8 cellular contexts compared by ENCODE assay signal in genomic region chr5:38420691-38421395, GRCh38.
DNase-seq lines count a peak whose midpoint lies in the region; ATAC-seq, FAIRE-seq and TF ChIP-seq lines count a peak whose summit lies in the region.

No MANE protein-coding gene starts in this region.

- H2BK20ac ChIP-seq in H1 (ENCODE audit: low read length): 0 out of 2 replicates have a peak overlapping the region, but pooled peaks have one; percentile 32

- in situ Hi-C loops in transverse colon (cut with MboI; ENCODE audit: low pct_ligation_motif_present in 1 of 4, low pct_unique_long_range_greater_than_20kb in 1 of 4, low sequenced_read_pairs in 3 of 4): no loop called here

- H2BK12ac ChIP-seq in H1 (ENCODE audit: low read depth, low read length) (no peak overlapping the region), mesenchymal stem cell (ENCODE audit: low read length in 2 of 2) (peak overlapping the region in 1 of 2 experiments; percentile 23)

- TF ChIP-seq CTCF in A673 (conservative IDR thresholded peaks at IDR 0.05; ENCODE audit: low read depth, low read length) (peak; percentile 89), GM12864 (IDR thresholded peaks at IDR 0.05; ENCODE audit: low read depth, low read length, missing control alignments) (peak; percentile 72), Loucy (conservative IDR thresholded peaks at IDR 0.05; ENCODE audit: low read length) (peak; percentile 90), H1 (IDR thresholded peaks at IDR 0.05; ENCODE audit: control extremely low read depth in 1 of 3, insufficient read depth in 1 of 3, low read depth in 1 of 3, low read length in 3 of 3) (peak; percentile 54 to 83 (median 68)), transverse colon (IDR thresholded peaks at IDR 0.05) (peak; percentile 43 to 61 (median 56))

- H3K4ac ChIP-seq in H1 (replicated peaks; ENCODE audit: insufficient read length, low read depth, low read length) (no peak overlapping the region), mesenchymal stem cell (ENCODE audit: low read depth in 1 of 2, low read length in 2 of 2) (no peak overlapping the region)

- H3K36me3 ChIP-seq in A673 (ENCODE audit: insufficient read depth, low read length, poor library complexity, severe bottlenecking) (no peaks in the 10 kb centered on the region), Loucy (ENCODE audit: insufficient read depth, low read length) (no peaks in the 10 kb centered on the region), SJSA1 (no peaks in the 10 kb centered on the region), H1 (ENCODE audit: control insufficient read depth in 2 of 4, insufficient read depth in 4 of 4, low read length in 3 of 4) (no peaks in the 10 kb centered on the region), mesenchymal stem cell (ENCODE audit: control insufficient read depth in 1 of 2, insufficient read depth in 2 of 2, low read depth in 1 of 2, low read length in 2 of 2) (no peaks in the 10 kb centered on the region), transverse colon (no peaks in the 10 kb centered on the region)

- H3K27me3 ChIP-seq in A673 (replicated peaks; ENCODE audit: insufficient read depth, low read depth, low read length, poor library complexity) (no peaks in the 10 kb centered on the region), Loucy (ENCODE audit: insufficient read depth, low read length, poor library complexity, severe bottlenecking) (no peaks in the 10 kb centered on the region), SJSA1 (replicated peaks) (no peaks in the 10 kb centered on the region; the same call in 1 of the 2 replicates), H1 (replicated peaks in 1 of 4; ENCODE audit: control insufficient read depth in 3 of 4, extremely low read depth in 1 of 4, insufficient read depth in 3 of 4, low read length in 3 of 4) (no peaks in the 10 kb centered on the region), mesenchymal stem cell (ENCODE audit: control insufficient read depth in 1 of 2, insufficient read depth in 1 of 2, low read length in 2 of 2) (peaks cover 0 to 19% of the 10 kb centered on the region in 2 experiments), transverse colon (no peaks in the 10 kb centered on the region)

- POLR2A ChIA-PET in A673 (lab: Charles Lee; ENCODE audit: low non-redundant PET): no interaction called here
- POLR2A ChIA-PET in H1 (lab: Charles Lee; ENCODE audit: partially characterized antibody): no interaction called here

- TF ChIP-seq EP300 in H1 (IDR thresholded peaks at IDR 0.05; ENCODE audit: borderline replicate concordance in 1 of 2, low read depth in 2 of 2, low read length in 2 of 2): no peak
- TF ChIP-seq EP300 in transverse colon (IDR thresholded peaks at IDR 0.05; ENCODE audit: low read depth): no peak

- H4K91ac ChIP-seq in H1 (replicated peaks; ENCODE audit: insufficient read length, low read length) (no peak overlapping the region), mesenchymal stem cell (ENCODE audit: low read length) (no peak overlapping the region)

- H4K20me1 ChIP-seq in Loucy (ENCODE audit: insufficient read depth, low read length, poor library complexity, severe bottlenecking) (no peaks in the 10 kb centered on the region), H1 (replicated peaks in 1 of 2; ENCODE audit: control insufficient read depth in 1 of 2, insufficient read depth in 2 of 2, low read length in 2 of 2) (no peaks in the 10 kb centered on the region)

- no peaks in the 10 kb centered on the region for H3K79me1 ChIP-seq in H1 (ENCODE audit: low read depth, low read length)
- no peaks in the 10 kb centered on the region for H3K79me1 ChIP-seq in mesenchymal stem cell (replicated peaks; ENCODE audit: low read length, poor library complexity, severe bottlenecking)

- H3K18ac ChIP-seq in H1 (ENCODE audit: extremely low read depth, low read length): no peak overlapping the region
- H3K18ac ChIP-seq in mesenchymal stem cell (ENCODE audit: low read depth in 1 of 2, low read length in 2 of 2): peak overlapping the region in 1 of 2 experiments; percentile 28

- CTCF ChIA-PET in A673 (lab: Charles Lee) (interaction anchor here (0.6 to 3.2 kb wide), 6 partner anchors 13 to 501 kb away, joined by 3 to 36 read pairs (median 6); no protein-coding TSS in a partner anchor), H1 (lab: Charles Lee; ENCODE audit: partially characterized antibody) (interaction anchor here (0.5 to 8.7 kb wide), 62 partner anchors 10 to 522 kb away, joined by 3 to 73 read pairs (median 4); no protein-coding TSS in a partner anchor)

- H2AK5ac ChIP-seq in H1 (ENCODE audit: low read depth, low read length): no peak overlapping the region
- no peak overlapping the region for H2AK5ac ChIP-seq in mesenchymal stem cell (ENCODE audit: low read length, severe bottlenecking)

- no peak for ATAC-seq in HG03095 (IDR thresholded peaks at IDR 0.05; ENCODE audit: unreplicated experiment)

- H3K27ac ChIP-seq in A673 (ENCODE audit: low read depth, low read length, poor library complexity, severe bottlenecking): peak overlapping the region; percentile 1
- H3K27ac ChIP-seq in SJSA1: no peak overlapping the region
- H3K27ac ChIP-seq in H1 (ENCODE audit: low read depth, low read length): no peak overlapping the region
- no peak overlapping the region for H3K27ac ChIP-seq in mesenchymal stem cell (ENCODE audit: low read length, poor library complexity, severe bottlenecking)
- no peak overlapping the region for H3K27ac ChIP-seq in transverse colon

- H3F3A ChIP-seq in Loucy (ENCODE audit: low read depth): no peaks in the 10 kb centered on the region

- H2AFZ ChIP-seq in Loucy (ENCODE audit: low read length): no peak overlapping the region
- no peak overlapping the region for H2AFZ ChIP-seq in H1 (ENCODE audit: low read length)
- H2AFZ ChIP-seq in mesenchymal stem cell (ENCODE audit: low read depth, low read length): no peak overlapping the region

- H3K4me3 ChIP-seq in A673 (ENCODE audit: low read depth, low read length, poor library complexity, severe bottlenecking) (no peak overlapping the region), GM12864 (ENCODE audit: low read depth, low read length) (no peak overlapping the region), Loucy (ENCODE audit: low read length, poor library complexity, severe bottlenecking) (no peak overlapping the region), SJSA1 (no peak overlapping the region), H1 (ENCODE audit: extremely low read depth in 1 of 4, insufficient read depth in 2 of 4, low read depth in 3 of 4, low read length in 4 of 4) (no peak overlapping the region), mesenchymal stem cell (ENCODE audit: insufficient read depth in 1 of 2, low read depth in 1 of 2, low read length in 2 of 2) (no peak overlapping the region), transverse colon (no peak overlapping the region)

- no peaks in the 10 kb centered on the region; the same call in 1 of the 2 replicates for H3K23me2 ChIP-seq in H1 (ENCODE audit: low read depth, low read length)

- H3K79me2 ChIP-seq in Loucy (ENCODE audit: insufficient read depth, low read length): no peaks in the 10 kb centered on the region
- H3K79me2 ChIP-seq in H1 (ENCODE audit: control insufficient read depth in 1 of 2, insufficient read depth in 2 of 2, low read length in 2 of 2): no peaks in the 10 kb centered on the region

- no peak overlapping the region for H3K23ac ChIP-seq in H1 (ENCODE audit: insufficient read length)
- H3K23ac ChIP-seq in mesenchymal stem cell (ENCODE audit: low read length in 2 of 2): no peak overlapping the region

- H3K9me3 ChIP-seq in A673 (ENCODE audit: low read depth, low read length, poor library complexity, severe bottlenecking): no peaks in the 10 kb centered on the region
- no peaks in the 10 kb centered on the region for H3K9me3 ChIP-seq in Loucy (ENCODE audit: insufficient read depth, low read depth, low read length)
- no peaks in the 10 kb centered on the region for H3K9me3 ChIP-seq in SJSA1 (replicated peaks)
- H3K9me3 ChIP-seq in H1 (ENCODE audit: insufficient read depth in 2 of 2, low read depth in 1 of 2, low read length in 1 of 2): no peaks in the 10 kb centered on the region
- no peaks in the 10 kb centered on the region for H3K9me3 ChIP-seq in mesenchymal stem cell (ENCODE audit: control insufficient read depth, low read length)
- H3K9me3 ChIP-seq in transverse colon: no peaks in the 10 kb centered on the region

- no peak overlapping the region for H2BK15ac ChIP-seq in H1 (ENCODE audit: low read length)
- H2BK15ac ChIP-seq in mesenchymal stem cell (ENCODE audit: low read depth, poor library complexity, severe bottlenecking): no peak overlapping the region

- H3K4me1 ChIP-seq in A673 (ENCODE audit: insufficient read depth, low read length, poor library complexity, severe bottlenecking) (peaks cover 13% of the 10 kb centered on the region), Loucy (ENCODE audit: insufficient read depth, low read length, poor library complexity, severe bottlenecking) (no peaks in the 10 kb centered on the region), SJSA1 (replicated peaks) (no peaks in the 10 kb centered on the region), H1 (replicated peaks in 1 of 4; ENCODE audit: control insufficient read depth in 3 of 4, insufficient read depth in 4 of 4, low read length in 3 of 4) (peaks cover 0 to 8% (median 3%) of the 10 kb centered on the region in 4 experiments; a peak in 3 of 7 replicates), mesenchymal stem cell (ENCODE audit: control insufficient read depth, insufficient read depth, low read depth, low read length) (peaks cover 3% of the 10 kb centered on the region), transverse colon (no peaks in the 10 kb centered on the region)

- no peak overlapping the region for H4K5ac ChIP-seq in H1 (ENCODE audit: insufficient read length, low read depth, low read length)

- FAIRE-seq in H1 (lab: Jason Lieb, UNC): no peak

- H2BK120ac ChIP-seq in H1 (replicated peaks; ENCODE audit: low read depth, low read length) (no peak overlapping the region), mesenchymal stem cell (ENCODE audit: low read depth, low read length) (no peak overlapping the region)

- H4K8ac ChIP-seq in H1 (ENCODE audit: extremely low read depth, insufficient read depth, low read length): no peak overlapping the region
- no peak overlapping the region for H4K8ac ChIP-seq in mesenchymal stem cell (ENCODE audit: low read length)

- BruUV-seq in A673 (replicated peaks; lab: Mats Ljungman, UMichigan): no TSS peak

- no peaks in the 10 kb centered on the region for H3K9me2 ChIP-seq in Loucy (replicated peaks; ENCODE audit: low read depth, low read length)

- WGBS in H1 (ENCODE audit: extremely low coverage in 1 of 2, insufficient coverage in 1 of 2, insufficient read length in 1 of 2, insufficient replicate concordance in 2 of 2, low coverage in 1 of 2, low lambda C conversion rate in 2 of 2, missing lambda C conversion rate in 1 of 2), 2 experiments: 80% methylated on average over 6 of the region's 6 CpGs; no CpG with 5 or more reads in 1 of the 2 experiments
- 42% methylated on average over 6 of the region's 6 CpGs for WGBS in mesenchymal stem cell
- 35 to 48% methylated on average over 2 to 6 of the region's 6 CpGs for WGBS in transverse colon (ENCODE audit: low coverage in 1 of 2), 2 donors

- H3K4me2 ChIP-seq in Loucy (ENCODE audit: low read depth, low read length, poor library complexity, severe bottlenecking) (no peak overlapping the region), H1 (ENCODE audit: insufficient read depth in 1 of 2, low read depth in 2 of 2, low read length in 2 of 2) (no peak overlapping the region), mesenchymal stem cell (ENCODE audit: low read length, poor library complexity, severe bottlenecking) (no peak overlapping the region)

- TF ChIP-seq RAD21 in H1 (IDR thresholded peaks at IDR 0.05 in 1 of 2, conservative IDR thresholded peaks at IDR 0.05 in 1 of 2; ENCODE audit: low read depth in 2 of 2, low read length in 2 of 2): peak; percentile 68 to 74

- DNase-seq in A673 (ENCODE audit: low spot score) (peak; percentile 89), GM12864 (ENCODE audit: low read depth) (no peak), SJSA1 (ENCODE audit: low read depth in 1 of 2, low spot score in 2 of 2) (peak; percentile 50 to 60), H1 (ENCODE audit: low read depth in 1 of 2, low spot score in 2 of 2) (peak in 1 of 2 experiments; percentile 72), mesenchymal stem cell (peak; percentile 75), transverse colon (peak; percentile 36)

- intact Hi-C loops in A673 (cut with micrococcal nuclease; ENCODE audit: unreplicated experiment) (loop anchor here (2.0 to 5.0 kb wide), 2 partner anchors 388 to 501 kb away; no protein-coding TSS in a partner anchor), transverse colon (cut with DNase I; ENCODE audit: low total_unique reads) (no loop called here)

- H3K14ac ChIP-seq in H1 (ENCODE audit: insufficient read length) (no peak overlapping the region), mesenchymal stem cell (ENCODE audit: low read length in 2 of 2) (no peak overlapping the region)

- TF ChIP-seq POLR2A in H1 (IDR thresholded peaks at IDR 0.05; ENCODE audit: control extremely low read depth in 1 of 2, low read depth in 2 of 2, low read length in 2 of 2) (no peak), transverse colon (IDR thresholded peaks at IDR 0.05) (no peak)

- H2BK5ac ChIP-seq in H1 (ENCODE audit: low read depth, low read length) (no peak overlapping the region), mesenchymal stem cell (ENCODE audit: low read depth, low read length, poor library complexity, severe bottlenecking) (no peak overlapping the region)

- no peak overlapping the region for H3K9ac ChIP-seq in Loucy (ENCODE audit: low read depth, low read length, poor library complexity, severe bottlenecking)
- no peak overlapping the region for H3K9ac ChIP-seq in H1 (replicated peaks in 1 of 4; ENCODE audit: extremely low read depth in 1 of 4, low read depth in 3 of 4, low read length in 3 of 4)
- H3K9ac ChIP-seq in mesenchymal stem cell (ENCODE audit: low read length): peak overlapping the region; percentile 74

- no peak overlapping the region for H3K56ac ChIP-seq in H1 (replicated peaks; ENCODE audit: insufficient read length, low read depth, low read length)
